In genomic region chr4:133624744-133625143, GRCh38 we compare ENCODE assay signal across 17 cellular contexts.
DNase-seq lines count a peak whose midpoint lies in the region; ATAC-seq and TF ChIP-seq lines count a peak whose summit lies in the region.
"Had no signal": no experiment of that assay in that cellular context is flagged by ENCODE, and none has a peak within 500 bp of the region (broad histone marks: within the 10 kb centered on the region; RNA-seq: fewer than 3 reads in every experiment).

No MANE protein-coding gene starts in this region.

- CTCF ChIA-PET in WTC11 (lab: Charles Lee) = no interaction called here

- H3K79me2 ChIP-seq in DOHH2 (ENCODE audit: control insufficient read depth, low read length) (no peaks in the 10 kb centered on the region), parathyroid adenoma (no peaks in the 10 kb centered on the region)

- no peak overlapping the region for H2AFZ ChIP-seq in parathyroid adenoma
- H2AFZ ChIP-seq: PC-9 had no signal

- no peaks in the 10 kb centered on the region for H3K9me3 ChIP-seq in DOHH2 (ENCODE audit: control insufficient read depth, insufficient read depth, low read length)
- no peaks in the 10 kb centered on the region for H3K9me3 ChIP-seq in parathyroid adenoma (ENCODE audit: control insufficient read depth, low read length)
- H3K9me3 ChIP-seq: left ventricle myocardium inferior, uterus had no signal

- no peaks in the 10 kb centered on the region for H3K27me3 ChIP-seq in DOHH2 (ENCODE audit: control insufficient read depth, low read length)
- no peaks in the 10 kb centered on the region for H3K27me3 ChIP-seq in parathyroid adenoma (ENCODE audit: control insufficient read depth, insufficient read depth, low read length)
- H3K27me3 ChIP-seq: uterus had no signal

- H3K27ac Mint-ChIP-seq in WTC11 = peak overlapping the region; percentile 85
- H3K27ac Mint-ChIP-seq: CD8-positive, alpha-beta memory T cell; natural killer cell; stimulated activated naive B cell treated with anti-CD40 and anti-IgM and Interleukin-4, amounts not matched to agents 10 μg/mL and 1 μg/mL and 100 μg/mL, for 72 hours had no signal

- H3K36me3 Mint-ChIP-seq in WTC11 = peaks cover 7% of the 10 kb centered on the region; the same call in 1 of the 2 replicates
- H3K36me3 Mint-ChIP-seq: CD8-positive, alpha-beta memory T cell; stimulated activated naive B cell treated with anti-CD40 and anti-IgM and Interleukin-4, amounts not matched to agents 10 μg/mL and 1 μg/mL and 100 μg/mL, for 72 hours had no signal

- peak; percentile 42 for DNase-seq in NCI-H2171 treated with DMSO at 0.1 percent for 48 hours (lab: John Stamatoyannopoulos, UW)
- DNase-seq in WTC11 (ENCODE audit: low spot score) = peak; percentile 32
- no peak for DNase-seq in stimulated activated CD8-positive, alpha-beta memory T cell treated with anti-CD3 and anti-CD28 coated beads, Interleukin-4, amount 100 ng/mL, for 48 hours
- no peak for DNase-seq in stimulated activated CD4-positive, alpha-beta T cell treated with anti-CD3 and anti-CD28 coated beads, Interleukin-15, amount 100 ng/mL, for 24 hours
- DNase-seq: activated CD4-positive, alpha-beta T cell treated with anti-CD3 and anti-CD28 coated beads for 48 hours; CD8-positive, alpha-beta memory T cell; erythroblast; left ventricle myocardium inferior; natural killer cell; NCI-H2081; PC-9; stimulated activated naive B cell treated with anti-CD40 and anti-IgM and Interleukin-4, amounts not matched to agents 10 μg/mL and 1 μg/mL and 100 μg/mL, for 72 hours; uterus had no signal

- H3K9me3 Mint-ChIP-seq in WTC11 = peaks cover 3% of the 10 kb centered on the region; the same call in 1 of the 2 replicates

- no peak overlapping the region for H3K9ac ChIP-seq in parathyroid adenoma

- ATAC-seq in WTC11 = peak; percentile 84
- no peak for ATAC-seq in GM21619 (IDR thresholded peaks at IDR 0.05; ENCODE audit: unreplicated experiment)
- ATAC-seq: natural killer cell, sciatic nerve had no signal

- H3K4me3 Mint-ChIP-seq in WTC11 = peak overlapping the region; percentile 18; the same call in 1 of the 2 replicates
- H3K4me3 Mint-ChIP-seq: CD8-positive, alpha-beta memory T cell; natural killer cell; stimulated activated naive B cell treated with anti-CD40 and anti-IgM and Interleukin-4, amounts not matched to agents 10 μg/mL and 1 μg/mL and 100 μg/mL, for 72 hours had no signal

- H3K4me1 ChIP-seq in DOHH2 (ENCODE audit: control insufficient read depth, low read length) (peaks cover 33% of the 10 kb centered on the region), parathyroid adenoma (no peaks in the 10 kb centered on the region)
- H3K4me1 ChIP-seq: uterus had no signal

- H3K27ac ChIP-seq in DOHH2 (ENCODE audit: low read depth, low read length) = peak overlapping the region; percentile 32
- H3K27ac ChIP-seq in parathyroid adenoma = no peak overlapping the region
- H3K27ac ChIP-seq: left ventricle myocardium inferior, PC-9, uterus had no signal

- no peaks in the 10 kb centered on the region for H3K36me3 ChIP-seq in DOHH2 (ENCODE audit: control insufficient read depth, low read length)
- H3K36me3 ChIP-seq in parathyroid adenoma (ENCODE audit: control insufficient read depth, insufficient read depth, low read length) = no peaks in the 10 kb centered on the region
- H3K36me3 ChIP-seq: left ventricle myocardium inferior, uterus had no signal

- no peak for TF ChIP-seq CTCF in DOHH2 (IDR thresholded peaks at IDR 0.05; ENCODE audit: low read depth, low read length, poor library complexity, severe bottlenecking)
- TF ChIP-seq CTCF in WTC11 (IDR thresholded peaks at IDR 0.05) = no peak
- TF ChIP-seq CTCF in parathyroid adenoma (IDR thresholded peaks at IDR 0.05) = no peak

- peaks cover 30% of the 10 kb centered on the region for H3K4me1 Mint-ChIP-seq in WTC11
- H3K4me1 Mint-ChIP-seq: CD8-positive, alpha-beta memory T cell; natural killer cell; stimulated activated naive B cell treated with anti-CD40 and anti-IgM and Interleukin-4, amounts not matched to agents 10 μg/mL and 1 μg/mL and 100 μg/mL, for 72 hours had no signal

- no peak overlapping the region for H3K4me3 ChIP-seq in DOHH2 (ENCODE audit: low read length)
- H3K4me3 ChIP-seq in parathyroid adenoma (ENCODE audit: low read depth, low read length) = no peak overlapping the region
- H3K4me3 ChIP-seq: left ventricle myocardium inferior, PC-9, uterus had no signal

- H3K4me2 ChIP-seq in DOHH2 (ENCODE audit: low read length) = peak overlapping the region; percentile 24
- H3K4me2 ChIP-seq in parathyroid adenoma (ENCODE audit: low read length) = peak overlapping the region; percentile 9
- H3K4me2 ChIP-seq: PC-9 had no signal

- H3K9me2 ChIP-seq in DOHH2 (replicated peaks; ENCODE audit: control insufficient read depth, low read length) = no peaks in the 10 kb centered on the region

- no peaks in the 10 kb centered on the region for H4K20me1 ChIP-seq in DOHH2 (ENCODE audit: control insufficient read depth, insufficient read depth, low read depth, low read length)

- H3K27me3 Mint-ChIP-seq in WTC11 (ENCODE audit: low read depth) = no peaks in the 10 kb centered on the region
- H3K27me3 Mint-ChIP-seq: CD8-positive, alpha-beta memory T cell; stimulated activated naive B cell treated with anti-CD40 and anti-IgM and Interleukin-4, amounts not matched to agents 10 μg/mL and 1 μg/mL and 100 μg/mL, for 72 hours had no signal

- POLR2A ChIA-PET in WTC11 (lab: Charles Lee) = no interaction called here

- no peaks in the 10 kb centered on the region for H3F3A ChIP-seq in DOHH2 (ENCODE audit: control insufficient read depth, insufficient read depth)

TF ChIP-seq in WTC11, 78 proteins besides CTCF, POLR2A, EP300 and RAD21:
- no peak for TF ChIP-seq E2F5 (CRISPR knock-in tag; IDR thresholded peaks at IDR 0.05)
- no peak for TF ChIP-seq CDX4 (CRISPR knock-in tag; IDR thresholded peaks at IDR 0.05; ENCODE audit: borderline replicate concordance)

Comparison
In these comparisons a context has a peak if more than half of its experiments do, and no peak if none do; other contexts are left out.
1. DNase-seq: peak in NCI-H2171 treated with DMSO at 0.1 percent for 48 hours (single experiment) and WTC11 (single experiment); none in stimulated activated CD8-positive, alpha-beta memory T cell treated with anti-CD3 and anti-CD28 coated beads, Interleukin-4, amount 100 ng/mL, for 48 hours (single experiment) and stimulated activated CD4-positive, alpha-beta T cell treated with anti-CD3 and anti-CD28 coated beads, Interleukin-15, amount 100 ng/mL, for 24 hours (single experiment).